Comparison of ENCODE assay signal across 13 cellular contexts in the genomic region with DNA sequence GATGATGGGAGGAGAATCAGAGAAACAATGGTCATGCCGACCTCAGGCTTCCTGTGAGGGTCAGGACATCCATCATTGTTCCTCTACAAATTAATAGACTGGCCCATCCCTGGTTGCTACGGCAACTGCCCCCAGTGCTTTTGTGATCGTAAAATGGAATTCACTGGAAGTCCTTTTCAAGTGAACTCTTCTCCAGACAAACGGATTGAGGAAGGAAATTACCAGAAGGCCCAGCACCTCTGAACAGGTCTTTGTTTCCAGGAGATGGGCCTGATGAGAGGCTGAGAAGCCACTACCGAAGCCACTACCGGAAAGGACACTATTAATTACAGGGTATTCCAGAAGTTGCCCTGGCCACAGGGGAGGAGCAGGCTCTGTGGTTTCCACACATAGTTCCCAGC.
DNase-seq lines count a peak whose midpoint lies in the region; ATAC-seq and TF ChIP-seq lines count a peak whose summit lies in the region.
"Had no signal": no experiment of that assay in that cellular context is flagged by ENCODE, and none has a peak within 500 bp of the region (broad histone marks: within the 10 kb centered on the region; RNA-seq: fewer than 3 reads in every experiment).

No MANE protein-coding gene starts in this region.

- H3K23ac ChIP-seq in trophoblast cell (ENCODE audit: low read length): no peak overlapping the region

- H2BK120ac ChIP-seq in trophoblast cell (ENCODE audit: insufficient read depth, low read length, poor library complexity): no peak overlapping the region

- no peak overlapping the region for H2BK12ac ChIP-seq in trophoblast cell (ENCODE audit: low read length)

- intact Hi-C loops in CD8-positive, alpha-beta T cell (cut with DNase I, micrococcal nuclease): no loop called here

- no peak overlapping the region for H2BK5ac ChIP-seq in trophoblast cell (ENCODE audit: low read depth, low read length, poor library complexity)

- H3K4me1 ChIP-seq in CD8-positive, alpha-beta T cell (ENCODE audit: insufficient read depth, low read length): peaks cover 50% of the 10 kb centered on the region
- H3K4me1 ChIP-seq in HEK293 (ENCODE audit: control insufficient read depth, insufficient read depth, low read length) (no peaks in the 10 kb centered on the region), trophoblast cell (ENCODE audit: control insufficient read depth in 1 of 2, insufficient read depth in 2 of 2, low read length in 2 of 2) (peaks cover 2% of the 10 kb centered on the region in 2 experiments)

- H3K9ac ChIP-seq in trophoblast cell (ENCODE audit: low read length): no peak overlapping the region

- no peak overlapping the region for H3K18ac ChIP-seq in trophoblast cell (ENCODE audit: low read length)

- POLR2A ChIA-PET in CD8-positive, alpha-beta T cell (lab: Charles Lee): interaction anchor here (1.1 kb wide), 1 partner anchor 13 kb away, joined by 4 read pairs; no protein-coding TSS in a partner anchor
- POLR2A ChIA-PET in HEK293 (lab: Yijun Ruan, JAX): no interaction called here

- H3K27me3 Mint-ChIP-seq in CD8-positive, alpha-beta T cell (ENCODE audit: low read depth): no peaks in the 10 kb centered on the region

- WGBS in trophoblast cell (ENCODE audit: extremely low coverage, insufficient coverage, insufficient read length): no CpG with 5 or more reads among the region's 6 CpGs

- H3K4me1 Mint-ChIP-seq in CD8-positive, alpha-beta T cell (ENCODE audit: low read depth): peaks cover 50% of the 10 kb centered on the region

- DNase-seq in CD8-positive, alpha-beta T cell: no peak
- DNase-seq in UCSD-AML1 (lab: John Stamatoyannopoulos, UW; ENCODE audit: unreplicated experiment) (peak; percentile 35), lung microvascular endothelial cell (ENCODE audit: low read depth in 2 of 2) (peak; percentile 40 to 86), trophoblast cell (no peak)
- DNase-seq in stimulated activated CD4-positive, alpha-beta T cell treated with anti-CD3 and anti-CD28 coated beads, Interleukin-2, amount 100 ng/mL, for 24 hours: no peak
- DNase-seq: Caco-2, NCI-H1436 had no signal

- H3K4me3 ChIP-seq in CD8-positive, alpha-beta T cell (ENCODE audit: low read depth, low read length): no peak overlapping the region
- H3K4me3 ChIP-seq in HEK293 (ENCODE audit: low read depth, low read length) (no peak overlapping the region), trophoblast cell (ENCODE audit: low read depth, low read length) (no peak overlapping the region)
- H3K4me3 ChIP-seq: GM23338 had no signal

- no peak for TF ChIP-seq CTCF in CD8-positive, alpha-beta T cell (IDR thresholded peaks at IDR 0.05)
- no peak for TF ChIP-seq CTCF in HEK293 (tag by site-specific recombination; IDR thresholded peaks at IDR 0.05)

- no peak overlapping the region for H4K12ac ChIP-seq in trophoblast cell (ENCODE audit: low read depth, low read length)

- H3K27ac Mint-ChIP-seq in CD8-positive, alpha-beta T cell: peak overlapping the region; percentile 72
- H3K27ac Mint-ChIP-seq: activated CD8-positive, alpha-beta T cell treated with anti-CD3 and anti-CD28 coated beads, Interleukin-2, amount 10 ng/mL, durations not matched to agents 7 days and 5 days had no signal

- H3K9me3 Mint-ChIP-seq in CD8-positive, alpha-beta T cell: no peaks in the 10 kb centered on the region
- H3K9me3 Mint-ChIP-seq: activated naive CD4-positive, alpha-beta T cell treated with anti-CD3 and anti-CD28 coated beads, Interleukin-2, amount 50 U/mL, for 72 hours; GM23338 had no signal

- no peak overlapping the region for H4K91ac ChIP-seq in trophoblast cell (ENCODE audit: low read depth, low read length)

- H3K9me3 ChIP-seq in CD8-positive, alpha-beta T cell (ENCODE audit: low read length): no peaks in the 10 kb centered on the region
- H3K9me3 ChIP-seq in HEK293 (ENCODE audit: control insufficient read depth, insufficient read depth, low read depth, low read length): no peaks in the 10 kb centered on the region
- H3K9me3 ChIP-seq in trophoblast cell (ENCODE audit: insufficient read depth, low read depth, low read length): no peaks in the 10 kb centered on the region
- H3K9me3 ChIP-seq: Caco-2 had no signal

- no peak overlapping the region for H3K27ac ChIP-seq in CD8-positive, alpha-beta T cell (ENCODE audit: low read depth, low read length)
- H3K27ac ChIP-seq in HEK293 (ENCODE audit: extremely low read depth, low read depth, low read length) (no peak overlapping the region), trophoblast cell (ENCODE audit: low read depth, low read length) (no peak overlapping the region)

- H3K36me3 ChIP-seq in CD8-positive, alpha-beta T cell (ENCODE audit: insufficient read depth, low read length): no peaks in the 10 kb centered on the region
- H3K36me3 ChIP-seq in HEK293 (ENCODE audit: control insufficient read depth in 2 of 2, insufficient read depth in 1 of 2, low read length in 2 of 2): no peaks in the 10 kb centered on the region
- H3K36me3 ChIP-seq in trophoblast cell (ENCODE audit: control insufficient read depth in 1 of 2, insufficient read depth in 2 of 2, low read length in 2 of 2): no peaks in the 10 kb centered on the region

- H3K79me2 ChIP-seq in trophoblast cell (ENCODE audit: control insufficient read depth, insufficient read depth, low read length, poor library complexity): no peaks in the 10 kb centered on the region

- no peak overlapping the region for H3K4me3 Mint-ChIP-seq in CD8-positive, alpha-beta T cell
- H3K4me3 Mint-ChIP-seq: activated CD8-positive, alpha-beta T cell treated with anti-CD3 and anti-CD28 coated beads, Interleukin-2, amount 10 ng/mL, durations not matched to agents 7 days and 5 days; GM23338 had no signal

- no peaks in the 10 kb centered on the region for H3K36me3 Mint-ChIP-seq in CD8-positive, alpha-beta T cell
- H3K36me3 Mint-ChIP-seq: activated naive CD4-positive, alpha-beta T cell treated with anti-CD3 and anti-CD28 coated beads, Interleukin-2, amount 50 U/mL, for 72 hours had no signal

- H3K79me1 ChIP-seq in trophoblast cell (ENCODE audit: low read length): no peaks in the 10 kb centered on the region

- no peak for ATAC-seq in CD8-positive, alpha-beta T cell
- ATAC-seq in HG03521 (IDR thresholded peaks at IDR 0.05; ENCODE audit: unreplicated experiment): no peak
- no peak for ATAC-seq in GM19463 (IDR thresholded peaks at IDR 0.05; ENCODE audit: unreplicated experiment)
- ATAC-seq: activated CD8-positive, alpha-beta T cell treated with anti-CD3 and anti-CD28 coated beads, Interleukin-2, amount 10 ng/mL, durations not matched to agents 7 days and 5 days; activated naive CD4-positive, alpha-beta T cell treated with anti-CD3 and anti-CD28 coated beads, Interleukin-2, amount 50 U/mL, for 72 hours; GM23338 had no signal

- no peak overlapping the region for H3K14ac ChIP-seq in trophoblast cell (ENCODE audit: low read length)

- no peak overlapping the region for H3K4me2 ChIP-seq in trophoblast cell (ENCODE audit: low read length)
- H3K4me2 ChIP-seq: GM23338 had no signal

- H3K27me3 ChIP-seq in CD8-positive, alpha-beta T cell (ENCODE audit: insufficient read depth, low read length): no peaks in the 10 kb centered on the region
- H3K27me3 ChIP-seq in trophoblast cell (ENCODE audit: insufficient read depth, low read length): no peaks in the 10 kb centered on the region

- H4K8ac ChIP-seq in trophoblast cell (ENCODE audit: low read depth, low read length): no peak overlapping the region

- CTCF ChIA-PET in CD8-positive, alpha-beta T cell (lab: Charles Lee): interaction anchor here (1.3 kb wide), 1 partner anchor 62 kb away, joined by 3 read pairs; no protein-coding TSS in a partner anchor
- CTCF ChIA-PET in HEK293 (lab: Yijun Ruan, JAX): no interaction called here

- no peak overlapping the region for H3K4ac ChIP-seq in trophoblast cell (ENCODE audit: low read depth, low read length)

- H2AFZ ChIP-seq in trophoblast cell (ENCODE audit: insufficient read depth, low read length, poor library complexity): no peak overlapping the region
- H2AFZ ChIP-seq: GM23338 had no signal

- H2AK5ac ChIP-seq in trophoblast cell (ENCODE audit: low read length): no peak overlapping the region

TF ChIP-seq in HEK293, 187 proteins besides CTCF, POLR2A, EP300 and RAD21:
- TF ChIP-seq ZBTB48 (tag by site-specific recombination; IDR thresholded peaks at IDR 0.05) (no peak), MYNN (tag by site-specific recombination; IDR thresholded peaks at IDR 0.05; ENCODE audit: borderline replicate concordance) (peak; percentile 91), SP7 (tag by site-specific recombination; IDR thresholded peaks at IDR 0.05) (peak; percentile 69)

Comparison
In these comparisons a context has a peak if more than half of its experiments do, and no peak if none do; other contexts are left out.
1. DNase-seq: peak in UCSD-AML1 (single experiment) and lung microvascular endothelial cell (2 of 2); none in CD8-positive, alpha-beta T cell (0 of 7), trophoblast cell (0 of 2) and stimulated activated CD4-positive, alpha-beta T cell treated with anti-CD3 and anti-CD28 coated beads, Interleukin-2, amount 100 ng/mL, for 24 hours (0 of 2).